In the genomic region with DNA sequence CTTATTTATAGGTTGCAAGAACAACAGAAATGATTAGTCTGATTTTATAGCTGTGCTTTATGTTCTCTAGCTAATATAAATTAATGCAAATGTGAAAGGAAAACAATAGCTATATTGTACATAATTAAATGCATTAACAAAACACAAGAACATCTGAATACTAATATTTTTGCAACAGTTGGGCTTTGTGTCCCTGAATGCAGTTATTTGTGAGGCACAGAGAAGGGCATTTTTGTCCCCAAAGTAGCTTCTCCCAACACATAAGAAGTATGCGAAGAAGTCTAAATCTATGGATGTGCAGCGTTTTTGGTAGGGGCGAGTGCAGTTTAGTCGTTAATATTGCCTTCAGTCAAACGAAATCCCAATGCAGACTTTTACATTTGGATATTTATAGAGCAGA, we compare ENCODE assay signal across 1 cellular context.
TF ChIP-seq lines count a peak whose summit lies in the region.

No MANE protein-coding gene starts in this region.

TF ChIP-seq in WTC11, 78 proteins besides CTCF, POLR2A, EP300 and RAD21 (continued from another document):
- TF ChIP-seq, protein P1, sequence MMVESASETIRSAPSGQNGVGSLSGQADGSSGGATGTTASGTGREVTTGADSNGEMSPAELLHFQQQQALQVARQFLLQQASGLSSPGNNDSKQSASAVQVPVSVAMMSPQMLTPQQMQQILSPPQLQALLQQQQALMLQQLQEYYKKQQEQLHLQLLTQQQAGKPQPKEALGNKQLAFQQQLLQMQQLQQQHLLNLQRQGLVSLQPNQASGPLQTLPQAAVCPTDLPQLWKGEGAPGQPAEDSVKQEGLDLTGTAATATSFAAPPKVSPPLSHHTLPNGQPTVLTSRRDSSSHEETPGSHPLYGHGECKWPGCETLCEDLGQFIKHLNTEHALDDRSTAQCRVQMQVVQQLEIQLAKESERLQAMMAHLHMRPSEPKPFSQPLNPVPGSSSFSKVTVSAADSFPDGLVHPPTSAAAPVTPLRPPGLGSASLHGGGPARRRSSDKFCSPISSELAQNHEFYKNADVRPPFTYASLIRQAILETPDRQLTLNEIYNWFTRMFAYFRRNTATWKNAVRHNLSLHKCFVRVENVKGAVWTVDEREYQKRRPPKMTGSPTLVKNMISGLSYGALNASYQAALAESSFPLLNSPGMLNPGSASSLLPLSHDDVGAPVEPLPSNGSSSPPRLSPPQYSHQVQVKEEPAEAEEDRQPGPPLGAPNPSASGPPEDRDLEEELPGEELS (CRISPR knock-in tag; IDR thresholded peaks at IDR 0.05) = no peak
TF ChIP-seq in WTC11: peak in this region for 0.
